In the genomic region with DNA sequence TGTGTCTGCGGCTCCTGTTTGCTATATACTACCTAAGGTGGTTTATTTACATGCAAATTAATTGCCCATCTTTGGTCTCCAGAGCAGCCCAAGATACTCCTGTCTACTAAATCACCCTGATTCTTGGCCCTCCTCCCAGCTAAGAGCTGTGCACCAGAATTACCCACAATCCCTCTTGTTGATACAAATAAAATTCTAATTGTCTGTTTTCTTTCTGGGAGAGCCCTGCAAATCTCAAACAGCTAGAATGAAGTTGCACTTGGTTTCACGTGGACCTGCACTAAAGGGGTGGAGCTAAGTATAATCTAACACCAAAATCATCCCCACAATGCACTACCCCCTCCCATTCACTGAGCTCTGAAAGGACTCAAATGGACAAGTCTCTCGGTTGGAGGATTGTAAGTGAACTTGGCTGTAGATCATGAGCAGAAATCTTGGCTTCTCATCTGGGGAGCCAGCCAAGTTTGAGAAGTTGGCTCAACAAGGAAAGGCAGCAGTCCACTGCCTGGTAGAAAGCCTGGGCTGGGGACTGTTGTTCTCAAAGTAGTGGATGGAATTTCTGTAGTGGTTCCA, we compare ENCODE assay signal across 10 cellular contexts.
DNase-seq lines count a peak whose midpoint lies in the region; ATAC-seq and TF ChIP-seq lines count a peak whose summit lies in the region.
"Had no signal": no experiment of that assay in that cellular context is flagged by ENCODE, and none has a peak within 500 bp of the region (broad histone marks: within the 10 kb centered on the region; RNA-seq: fewer than 3 reads in every experiment).

No MANE protein-coding gene starts in this region.

- no peaks in the 10 kb centered on the region for H3K27me3 Mint-ChIP-seq in nephron progenitor cell (ENCODE audit: low read depth, poor library complexity)

- no peak overlapping the region for H3K4me3 Mint-ChIP-seq in nephron progenitor cell
- H3K4me3 Mint-ChIP-seq: activated naive CD4-positive, alpha-beta T cell treated with anti-CD3 and anti-CD28 coated beads for 36 hours had no signal

- H3K27me3 ChIP-seq in WERI-Rb-1 (ENCODE audit: insufficient read depth, low read depth, severe bottlenecking) = no peaks in the 10 kb centered on the region

- TF ChIP-seq CTCF in WERI-Rb-1 (IDR thresholded peaks at IDR 0.05; ENCODE audit: low read depth, low read length) (no peak), nephron progenitor cell (IDR thresholded peaks at IDR 0.05) (no peak)

- no peak for TF ChIP-seq POLR2A in erythroblast (IDR thresholded peaks at IDR 0.05; ENCODE audit: low read length)

- no peaks in the 10 kb centered on the region for H3K9me3 Mint-ChIP-seq in nephron progenitor cell
- H3K9me3 Mint-ChIP-seq: activated naive CD4-positive, alpha-beta T cell treated with anti-CD3 and anti-CD28 coated beads for 36 hours had no signal

- H3K36me3 Mint-ChIP-seq in nephron progenitor cell (ENCODE audit: low read depth) = peaks cover 49% of the 10 kb centered on the region

- no peak for ATAC-seq in HG03025 (IDR thresholded peaks at IDR 0.05; ENCODE audit: low FRiP score, unreplicated experiment)

- H3K9me3 ChIP-seq in WERI-Rb-1 (ENCODE audit: severe bottlenecking) = no peaks in the 10 kb centered on the region

- H3K27ac Mint-ChIP-seq in nephron progenitor cell = no peak overlapping the region

- peaks cover 16% of the 10 kb centered on the region for H3K4me1 Mint-ChIP-seq in nephron progenitor cell

- DNase-seq in Ammon's horn (ENCODE audit: low spot score) = peak; percentile 79
- DNase-seq in NCI-H2196 treated with DMSO at 0.1 percent for 48 hours (lab: John Stamatoyannopoulos, UW; ENCODE audit: unreplicated experiment) = peak; percentile 66
- DNase-seq in erythroblast (lab: John Stamatoyannopoulos, UW) = peak; percentile 48 to 50
- peak in 49 of 56 donors; percentile 3 to 79 (median 42) for DNase-seq in nucleus accumbens (lab: John Stamatoyannopoulos, UW)
- no peak for DNase-seq in WERI-Rb-1
- no peak for DNase-seq in nephron progenitor cell
- DNase-seq in amniotic stem cell (lab: John Stamatoyannopoulos, UW) = no peak
- DNase-seq: activated naive CD4-positive, alpha-beta T cell treated with anti-CD3 and anti-CD28 coated beads for 36 hours had no signal

- H3K36me3 ChIP-seq in WERI-Rb-1 = peaks cover 42% of the 10 kb centered on the region

- no peak overlapping the region for H3K4me3 ChIP-seq in WERI-Rb-1 (ENCODE audit: low read depth, low read length)
- H3K4me3 ChIP-seq: GM12878 had no signal

- no peak overlapping the region for H3K27ac ChIP-seq in WERI-Rb-1

Comparison
In these comparisons a context has a peak if more than half of its experiments do, and no peak if none do; other contexts are left out.
1. DNase-seq: peak in Ammon's horn (single experiment), NCI-H2196 treated with DMSO at 0.1 percent for 48 hours (single experiment), erythroblast (2 of 2) and nucleus accumbens (49 of 56); none in WERI-Rb-1 (single experiment), nephron progenitor cell (single experiment) and amniotic stem cell (single experiment).